Comparison of ENCODE assay signal across 24 cellular contexts in genomic region chr1:94143173-94143808, GRCh38. TPM values are rescaled to one million over a fixed set of nuclear protein-coding genes. Genes with fewer than 3 reads are reported as not detected.
DNase-seq lines count a peak whose midpoint lies in the region; ATAC-seq, FAIRE-seq and TF ChIP-seq lines count a peak whose summit lies in the region.
"Had no signal": no experiment of that assay in that cellular context is flagged by ENCODE, and none has a peak within 500 bp of the region (broad histone marks: within the 10 kb centered on the region; RNA-seq: fewer than 3 reads in every experiment).

No MANE protein-coding gene starts in this region.

- in situ Hi-C loops in K562 (cut with MboI): no loop called here

- no peak overlapping the region for H3K4me2 ChIP-seq in K562 (ENCODE audit: insufficient read depth, low read length)

- TF ChIP-seq POLR2A in K562 (conservative IDR thresholded peaks at IDR 0.05): no peak

- H3K4me1 ChIP-seq in HEK293 (ENCODE audit: control insufficient read depth, insufficient read depth, low read length) (0 out of 2 replicates have a peak, but pooled peaks cover 2% of the 10 kb centered on the region), K562 (replicated peaks in 1 of 2; ENCODE audit: control insufficient read depth in 2 of 2, insufficient read depth in 2 of 2, low read length in 2 of 2) (no peaks in the 10 kb centered on the region)

- no peaks in the 10 kb centered on the region for H3K79me2 ChIP-seq in K562 (ENCODE audit: control insufficient read depth, insufficient read depth, low read length)

- no peaks in the 10 kb centered on the region for H3K27me3 ChIP-seq in K562 (ENCODE audit: control insufficient read depth in 2 of 2, insufficient read depth in 2 of 2, low read length in 2 of 2)
- H3K27me3 ChIP-seq: ascending aorta, esophagus squamous epithelium, sigmoid colon, upper lobe of right lung had no signal

- H3K27ac ChIP-seq in HEK293 (ENCODE audit: extremely low read depth, low read depth, low read length) (no peak overlapping the region), K562 (ENCODE audit: extremely low read depth, low read depth, low read length) (no peak overlapping the region)
- H3K27ac ChIP-seq: ascending aorta, HL-60, sigmoid colon, upper lobe of right lung had no signal

- no peak overlapping the region for H2AFZ ChIP-seq in K562 (ENCODE audit: low read depth, low read length)

- no peak for TF ChIP-seq RAD21 in K562 (CRISPR knock-in tag; conservative IDR thresholded peaks at IDR 0.05 in 1 of 2, IDR thresholded peaks at IDR 0.05 in 1 of 2)

- CTCF ChIA-PET in HEK293 (lab: Yijun Ruan, JAX) (interaction anchor here (0.6 to 1.0 kb wide), 3 partner anchors 81 to 858 kb away, joined by 3 read pairs; no protein-coding TSS in a partner anchor), K562 (lab: Yijun Ruan, JAX; ENCODE audit: low intra/inter-chr PET ratio) (no interaction called here)

- H3K9ac ChIP-seq in K562 (ENCODE audit: insufficient read depth in 1 of 2, low read depth in 2 of 2, low read length in 2 of 2): no peak overlapping the region

- BruUV-seq in K562 (replicated peaks; lab: Mats Ljungman, UMichigan): no TSS peak

- H3K9me3 ChIP-seq in HEK293 (ENCODE audit: control insufficient read depth, insufficient read depth, low read depth, low read length) (no peaks in the 10 kb centered on the region), K562 (replicated peaks; ENCODE audit: control insufficient read depth, insufficient read depth, low read depth, low read length) (no peaks in the 10 kb centered on the region; the same call in 1 of the 2 replicates)
- H3K9me3 ChIP-seq: ascending aorta, esophagus squamous epithelium, sigmoid colon, upper lobe of right lung had no signal

- TF ChIP-seq CTCF in AG10803 (conservative IDR thresholded peaks at IDR 0.05; ENCODE audit: low read length) (no peak), HEK293 (tag by site-specific recombination; IDR thresholded peaks at IDR 0.05) (no peak), K562 (IDR thresholded peaks at IDR 0.05 in 2 of 3, conservative IDR thresholded peaks at IDR 0.05 in 1 of 3; ENCODE audit: insufficient read depth in 2 of 3, low read depth in 1 of 3, low read length in 3 of 3) (no peak)

- DNase-seq in AG10803 (ENCODE audit: low read depth) (peak; percentile 46), K562 (ENCODE audit: extremely low read depth in 1 of 4, low spot score in 3 of 4) (no peak), left lobe of liver (ENCODE audit: low spot score) (no peak), putamen (ENCODE audit: low spot score) (no peak), retina (no peak)
- DNase-seq: C1 segment of cervical spinal cord; cerebellar nuclear complex; esophagus squamous epithelium; HCEC 1CT; mesenchymal stem cell; naive thymus-derived CD4-positive, alpha-beta T cell; NCI-H2107; sigmoid colon; T1000; upper lobe of right lung had no signal

- H3K4me3 ChIP-seq in AG10803 (ENCODE audit: low read length) (no peak overlapping the region), HEK293 (ENCODE audit: low read depth, low read length) (no peak overlapping the region), K562 (no peak overlapping the region)
- H3K4me3 ChIP-seq: ascending aorta, esophagus squamous epithelium, sigmoid colon, upper lobe of right lung had no signal

- WGBS in K562 (ENCODE audit: insufficient coverage, low coverage, missing lambda C conversion rate): 3% methylated on average over 2 of the region's 2 CpGs

- intact Hi-C loops in K562 (cut with micrococcal nuclease): no loop called here

- H3K36me3 ChIP-seq in HEK293 (ENCODE audit: control insufficient read depth in 2 of 2, insufficient read depth in 1 of 2, low read length in 2 of 2): no peaks in the 10 kb centered on the region
- no peaks in the 10 kb centered on the region for H3K36me3 ChIP-seq in K562 (ENCODE audit: control insufficient read depth, insufficient read depth, low read length)
- H3K36me3 ChIP-seq: ascending aorta, esophagus squamous epithelium, sigmoid colon, upper lobe of right lung had no signal

- ATAC-seq in K562 (no peak), left lobe of liver (peak; percentile 16), GM21825 (IDR thresholded peaks at IDR 0.05; ENCODE audit: unreplicated experiment) (no peak), HG03432 (IDR thresholded peaks at IDR 0.05; ENCODE audit: unreplicated experiment) (no peak)
- ATAC-seq: activated naive CD4-positive, alpha-beta T cell treated with anti-CD3 and anti-CD28 coated beads, Interleukin-2, amount 50 U/mL, for 72 hours; activated T-helper 17 cell treated with anti-CD3 and anti-CD28 coated beads, Interleukin-2, amount 50 U/mL, for 72 hours; naive thymus-derived CD4-positive, alpha-beta T cell; upper lobe of right lung had no signal

- POLR2A ChIA-PET in HEK293 (lab: Yijun Ruan, JAX): no interaction called here
- POLR2A ChIA-PET in K562 (lab: Yijun Ruan, JAX): no interaction called here

- H4K20me1 ChIP-seq in K562 (replicated peaks; ENCODE audit: control insufficient read depth, insufficient read depth, low read length): no peaks in the 10 kb centered on the region

- H3K9me1 ChIP-seq in K562 (ENCODE audit: control insufficient read depth, insufficient read depth, low read length): no peaks in the 10 kb centered on the region

- no peak for TF ChIP-seq EP300 in K562 (IDR thresholded peaks at IDR 0.05; ENCODE audit: low read length)

- FAIRE-seq in K562 (lab: Jason Lieb, UNC): no peak
- FAIRE-seq: D721Med, G401.6 had no signal

TF ChIP-seq in HEK293, 187 proteins besides CTCF, POLR2A, EP300 and RAD21 (continues in another document):
- TF ChIP-seq ZBTB20 (tag by site-specific recombination; IDR thresholded peaks at IDR 0.05): peak; percentile 98
- TF ChIP-seq ZNF341 (tag by site-specific recombination; IDR thresholded peaks at IDR 0.05; ENCODE audit: low read depth): no peak
- TF ChIP-seq YY2 (tag by site-specific recombination; IDR thresholded peaks at IDR 0.05): peak; percentile 21; the same call in 1 of the 2 replicates
- no peak for TF ChIP-seq BCL11B (tag by site-specific recombination; IDR thresholded peaks at IDR 0.05; ENCODE audit: low read depth)
- TF ChIP-seq ZNF302 (tag by site-specific recombination; IDR thresholded peaks at IDR 0.05; ENCODE audit: low read depth): no peak
- TF ChIP-seq ZBTB44 (tag by site-specific recombination; IDR thresholded peaks at IDR 0.05): no peak
- TF ChIP-seq ZNF501 (tag by site-specific recombination; IDR thresholded peaks at IDR 0.05): no peak

TF ChIP-seq in K562, 482 proteins besides CTCF, POLR2A, EP300 and RAD21:
- TF ChIP-seq EWSR1 (IDR thresholded peaks at IDR 0.05; ENCODE audit: borderline replicate concordance, low read depth, partially characterized antibody): no peak
- 0 out of 2 replicates have a peak, but pooled peaks have one; percentile 31 for TF ChIP-seq CBFA2T3 (IDR thresholded peaks at IDR 0.05)
- no peak for TF ChIP-seq ARNT (IDR thresholded peaks at IDR 0.05)
TF ChIP-seq in K562: peak in this region for 1.

RNA-seq across cellular contexts. Expression of gene ABCA4, which starts 22.3 kb away (rescaled TPM):
- not detected in 2 replicates for total RNA-seq in K562 (2011; cell fraction: chromatin; rRNA removed; ENCODE audit: low replicate concordance)
- not detected in 2 replicates for total RNA-seq in K562 (2011; cell fraction: nucleolus; rRNA removed)
- not detected in 2 replicates for total RNA-seq in K562 (2011; cell fraction: nucleoplasm; rRNA removed)
- total RNA-seq in K562 (2014; rRNA removed) (not detected in 2 replicates), K562 (2014; rRNA removed; fragmentation: Illumina TruSeq; extraction: Trizol) (not detected in 2 replicates), K562 (2015; rRNA removed; fragmentation: Illumina TruSeq; extraction: Trizol) (not detected in 2 replicates), K562 (2021) (not detected in 2 replicates), left lobe of liver (0.83 TPM)
- polyA plus RNA-seq in K562 (2011; rRNA removed) (not detected in 2 replicates), K562 (2014; fragmentation: Illumina TruSeq; extraction: Trizol) (0.04 TPM in 1 of 2 replicates, not detected in the other), K562 (2014; fragmentation: Nextera tagmentation; extraction: Ambion mirVana) (under 1 TPM in 1 of 2 experiments, not detected in 1; 0.01 TPM), K562 (2014; rRNA removed) (not detected in 2 replicates)
- not detected in 2 replicates for polyA plus RNA-seq in K562 (2011; cell fraction: cytosol; rRNA removed)
- not detected in 2 replicates for polyA plus RNA-seq in K562 (2011; cell fraction: nucleus; rRNA removed)
- polyA plus RNA-seq in K562 (2012): 0.32 TPM in 1 of 2 replicates, not detected in the other
- polyA minus RNA-seq in K562 (2011; rRNA and poly(A)+ RNA removed): not detected in 2 replicates
- polyA minus RNA-seq in K562 (2011; cell fraction: cytosol; rRNA and poly(A)+ RNA removed): not detected in 2 replicates
- not detected in 2 replicates for polyA minus RNA-seq in K562 (2011; cell fraction: nucleus; rRNA and poly(A)+ RNA removed)
- total RNA-seq: activated naive CD4-positive, alpha-beta T cell treated with anti-CD3 and anti-CD28 coated beads, Interleukin-2, amount 50 U/mL, for 72 hours; activated T-helper 17 cell treated with anti-CD3 and anti-CD28 coated beads, Interleukin-2, amount 50 U/mL, for 72 hours; ascending aorta; naive thymus-derived CD4-positive, alpha-beta T cell had no signal
- polyA plus RNA-seq: naive thymus-derived CD4-positive, alpha-beta T cell had no signal
